ENCODE assay signal across 16 cellular contexts in the genomic region with DNA sequence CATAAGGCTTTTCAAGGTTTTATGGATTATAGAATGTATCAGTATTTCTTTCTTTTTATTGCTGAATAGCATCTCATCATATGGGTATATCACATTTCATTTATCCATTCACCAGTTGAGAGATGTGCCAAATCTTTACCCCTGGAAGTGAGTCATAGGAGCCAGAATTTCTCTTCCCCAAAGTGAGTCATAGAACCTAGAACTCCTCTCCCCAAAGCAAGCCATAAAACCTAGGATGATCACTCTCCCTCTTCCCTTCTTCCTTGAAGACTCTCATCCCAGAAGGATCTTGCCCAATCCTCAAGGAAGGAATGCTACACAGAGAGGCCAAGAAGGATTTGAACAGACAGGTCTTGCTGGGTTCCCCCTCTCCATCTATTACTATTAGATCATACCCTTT.
DNase-seq lines count a peak whose midpoint lies in the region; ATAC-seq, FAIRE-seq and TF ChIP-seq lines count a peak whose summit lies in the region.
"Had no signal": no experiment of that assay in that cellular context is flagged by ENCODE, and none has a peak within 500 bp of the region (broad histone marks: within the 10 kb centered on the region; RNA-seq: fewer than 3 reads in every experiment).

No MANE protein-coding gene starts in this region.

- H3K4me1 ChIP-seq in keratinocyte (ENCODE audit: control insufficient read depth, extremely low read depth, insufficient read depth, low read length) = peaks cover 5% of the 10 kb centered on the region
- H3K4me1 ChIP-seq in kidney (ENCODE audit: control insufficient read depth in 1 of 2, insufficient read depth in 1 of 2, low read depth in 1 of 2, low read length in 2 of 2) = no peaks in the 10 kb centered on the region
- H3K4me1 ChIP-seq: BLaER1, gastroesophageal sphincter had no signal

- intact Hi-C loops in kidney (cut with DNase I) = no loop called here

- H3K36me3 ChIP-seq in bronchial epithelial cell (ENCODE audit: control insufficient read depth, insufficient read depth, low read length) (no peaks in the 10 kb centered on the region), keratinocyte (ENCODE audit: control insufficient read depth in 2 of 2, extremely low read depth in 1 of 2, insufficient read depth in 2 of 2, low read length in 2 of 2) (no peaks in the 10 kb centered on the region), kidney (ENCODE audit: control insufficient read depth in 1 of 2, insufficient read depth in 2 of 2, low read length in 2 of 2) (no peaks in the 10 kb centered on the region)
- H3K36me3 ChIP-seq: BLaER1, gastroesophageal sphincter had no signal

- no peaks in the 10 kb centered on the region for H3K9me3 ChIP-seq in keratinocyte (ENCODE audit: control insufficient read depth, low read depth, low read length)
- no peaks in the 10 kb centered on the region for H3K9me3 ChIP-seq in kidney (ENCODE audit: control insufficient read depth in 1 of 2, low read length in 2 of 2)
- H3K9me3 ChIP-seq: BLaER1, gastroesophageal sphincter had no signal

- H3K27me3 ChIP-seq in bronchial epithelial cell (ENCODE audit: control insufficient read depth, insufficient read depth, low read length) (no peaks in the 10 kb centered on the region), keratinocyte (ENCODE audit: control insufficient read depth, extremely low read depth, insufficient read depth, low read length) (no peaks in the 10 kb centered on the region)
- H3K27me3 ChIP-seq: BLaER1 had no signal

- DNase-seq in EH (ENCODE audit: low read depth) (peak; percentile 80), LoVo (ENCODE audit: low spot score) (peak; percentile 53), bronchial epithelial cell (ENCODE audit: low read depth) (peak; percentile 88), keratinocyte (ENCODE audit: low read depth, low spot score) (peak; percentile 52), kidney (no peak), HT-29 (ENCODE audit: low spot score) (no peak)
- DNase-seq: activated naive CD4-positive, alpha-beta T cell treated with anti-CD3 and anti-CD28 coated beads for 36 hours; NCI-H774; retina; T-helper 1 cell had no signal

- FAIRE-seq in bronchial epithelial cell (lab: Jason Lieb, UNC) (no peak), keratinocyte (lab: Jason Lieb, UNC) (peak; percentile 86), kidney (lab: Jason Lieb, UNC) (no peak)

- no peaks in the 10 kb centered on the region for H4K20me1 ChIP-seq in keratinocyte (ENCODE audit: control insufficient read depth, extremely low read depth, insufficient read depth, low read length)
- H4K20me1 ChIP-seq: BLaER1 had no signal

- no peaks in the 10 kb centered on the region for H3K79me2 ChIP-seq in keratinocyte (ENCODE audit: control insufficient read depth, insufficient read depth, low read length)

- dilution Hi-C loops in keratinocyte (cut with MboI; ENCODE audit: extremely low pct_ligation_motif_present, low sequenced_read_pairs) = no loop called here

- no peak overlapping the region for H3K27ac ChIP-seq in keratinocyte (ENCODE audit: control insufficient read depth, insufficient read depth, low read length)
- H3K27ac ChIP-seq in kidney (ENCODE audit: low read depth in 2 of 2, low read length in 2 of 2) = no peak overlapping the region
- H3K27ac ChIP-seq: BLaER1, gastroesophageal sphincter had no signal

- H3K4me2 ChIP-seq in keratinocyte (ENCODE audit: control insufficient read depth, extremely low read depth, insufficient read depth, low read depth, low read length) = no peak overlapping the region
- H3K4me2 ChIP-seq: BLaER1 had no signal

- H3K9me1 ChIP-seq in keratinocyte (ENCODE audit: control insufficient read depth, extremely low read depth, insufficient read depth, low read length) = no peaks in the 10 kb centered on the region

- H2AFZ ChIP-seq in keratinocyte (ENCODE audit: control insufficient read depth, low read length) = no peak overlapping the region

- no peak overlapping the region for H3K4me3 ChIP-seq in bronchial epithelial cell (ENCODE audit: low read depth, low read length)
- no peak overlapping the region for H3K4me3 ChIP-seq in keratinocyte (ENCODE audit: control insufficient read depth in 2 of 3, extremely low read depth in 1 of 3, insufficient read depth in 2 of 3, low read depth in 1 of 3, low read length in 3 of 3)
- H3K4me3 ChIP-seq in kidney (ENCODE audit: low read length in 2 of 2) = no peak overlapping the region
- H3K4me3 ChIP-seq: BLaER1, gastroesophageal sphincter had no signal

- TF ChIP-seq CTCF in bronchial epithelial cell (IDR thresholded peaks at IDR 0.05; ENCODE audit: insufficient read depth, low read length, severe bottlenecking) (no peak), keratinocyte (optimal IDR thresholded peaks at IDR 0.05 in 1 of 3, IDR thresholded peaks at IDR 0.05 in 1 of 3, conservative IDR thresholded peaks at IDR 0.05 in 1 of 3; ENCODE audit: extremely low read depth in 1 of 3, insufficient read depth in 2 of 3, low read length in 3 of 3) (no peak), kidney (IDR thresholded peaks at IDR 0.05; ENCODE audit: borderline replicate concordance, extremely low read depth, insufficient read depth) (no peak)

- H3K9ac ChIP-seq in keratinocyte (ENCODE audit: control insufficient read depth, extremely low read depth, insufficient read depth, low read length) (no peak overlapping the region), kidney (ENCODE audit: low read length in 2 of 2) (no peak overlapping the region)
- H3K9ac ChIP-seq: BLaER1 had no signal

- ATAC-seq in GM19467 (IDR thresholded peaks at IDR 0.05; ENCODE audit: unreplicated experiment) (no peak), HG02798 (IDR thresholded peaks at IDR 0.05; ENCODE audit: poor library complexity, unreplicated experiment) (no peak)
- ATAC-seq: activated CD4-positive, CD25-positive, alpha-beta regulatory T cell treated with anti-CD3 and anti-CD28 coated beads, Interleukin-2, amount 50 U/mL, for 24 hours; gastroesophageal sphincter; natural killer cell treated with Interleukin-12 subunit alpha and Interleukin-12 subunit beta and Interleukin-15 and Interleukin-18, amount 100 ng/mL, for 72 hours had no signal

Comparison
In these comparisons a context has a peak if more than half of its experiments do, and no peak if none do; other contexts are left out.
1. DNase-seq: peak in EH (single experiment), LoVo (single experiment), bronchial epithelial cell (single experiment) and keratinocyte (single experiment); none in kidney (single experiment) and HT-29 (single experiment).